Comparison of ENCODE assay signal across 1 cellular context in genomic region chr19:52370341-52370710, GRCh38.
TF ChIP-seq lines count a peak whose summit lies in the region.

No MANE protein-coding gene starts in this region.

TF ChIP-seq in IMR-90, 13 proteins besides CTCF, POLR2A, EP300 and RAD21 (continued from another document):
- no peak for TF ChIP-seq MAFK (IDR thresholded peaks at IDR 0.05; ENCODE audit: low read depth, low read length)
- no peak for TF ChIP-seq CHD1 (IDR thresholded peaks at IDR 0.05; ENCODE audit: low read depth, low read length)
- no peak for TF ChIP-seq CEBPB (IDR thresholded peaks at IDR 0.05; ENCODE audit: low read depth, low read length)
- no peak for TF ChIP-seq SMC3 (IDR thresholded peaks at IDR 0.05; ENCODE audit: low read depth, low read length)
- TF ChIP-seq MAZ (IDR thresholded peaks at IDR 0.05; ENCODE audit: borderline replicate concordance, low read depth, low read length) = no peak
- TF ChIP-seq MXI1 (IDR thresholded peaks at IDR 0.05; ENCODE audit: borderline replicate concordance, low read depth, low read length) = no peak
- no peak for TF ChIP-seq RFX5 (IDR thresholded peaks at IDR 0.05; ENCODE audit: low read depth, low read length)
- no peak for TF ChIP-seq NFE2L2 (IDR thresholded peaks at IDR 0.05; ENCODE audit: low read depth, low read length)
- TF ChIP-seq FOS (IDR thresholded peaks at IDR 0.05; ENCODE audit: low read depth, low read length) = no peak
